In genomic region chr13:106535552-106536243, GRCh38 we compare ENCODE assay signal across 8 cellular contexts. TPM values are rescaled to one million over a fixed set of nuclear protein-coding genes. Genes with fewer than 3 reads are reported as not detected.
DNase-seq lines count a peak whose midpoint lies in the region; ATAC-seq and TF ChIP-seq lines count a peak whose summit lies in the region.

A gene with protein sequence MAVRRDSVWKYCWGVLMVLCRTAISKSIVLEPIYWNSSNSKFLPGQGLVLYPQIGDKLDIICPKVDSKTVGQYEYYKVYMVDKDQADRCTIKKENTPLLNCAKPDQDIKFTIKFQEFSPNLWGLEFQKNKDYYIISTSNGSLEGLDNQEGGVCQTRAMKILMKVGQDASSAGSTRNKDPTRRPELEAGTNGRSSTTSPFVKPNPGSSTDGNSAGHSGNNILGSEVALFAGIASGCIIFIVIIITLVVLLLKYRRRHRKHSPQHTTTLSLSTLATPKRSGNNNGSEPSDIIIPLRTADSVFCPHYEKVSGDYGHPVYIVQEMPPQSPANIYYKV (minus strand): TSS chr13:106535662. CDS start chr13:106534964, 698 bp downstream.

- H3K36me3 ChIP-seq in ectodermal cell (ENCODE audit: control insufficient read depth, insufficient read depth, low read length) (peaks cover 2% of the 10 kb centered on the region), lung (ENCODE audit: control insufficient read depth in 2 of 2, insufficient read depth in 2 of 2, low read length in 2 of 2) (no peaks in the 10 kb centered on the region)

- H3K4me3 Mint-ChIP-seq in activated CD8-positive, alpha-beta T cell treated with anti-CD3 and anti-CD28 coated beads, Interleukin-2, amount 10 ng/mL, durations not matched to agents 7 days and 5 days, result peak within 1 kb of the TSS; percentile 85

- POLR2A ChIA-PET in activated CD8-positive, alpha-beta T cell treated with anti-CD3 and anti-CD28 coated beads, Interleukin-2, amount 10 ng/mL, durations not matched to agents 7 days and 5 days (lab: Charles Lee), result interaction anchor here (0.8 to 1.7 kb wide), 3 partner anchors 30 to 33 kb away, joined by 3 to 7 read pairs (median 3); partner anchors contain the start of gene ARGLU1

- WGBS in ectodermal cell, 2 experiments, result 0% methylated on average over 102 of the region's 102 CpGs
- WGBS in lung, 2 donors, result 0 to 1% methylated on average over 68 to 102 of the region's 102 CpGs

- peaks cover 28% of the 10 kb centered on the region for H3K27me3 Mint-ChIP-seq in activated CD8-positive, alpha-beta T cell treated with anti-CD3 and anti-CD28 coated beads, Interleukin-2, amount 10 ng/mL, durations not matched to agents 7 days and 5 days (ENCODE audit: low read depth)

- H3K4me1 Mint-ChIP-seq in activated CD8-positive, alpha-beta T cell treated with anti-CD3 and anti-CD28 coated beads, Interleukin-2, amount 10 ng/mL, durations not matched to agents 7 days and 5 days (ENCODE audit: low read depth), result peaks cover 18% of the 10 kb centered on the region

- peaks cover 5% of the 10 kb centered on the region for H3K4me1 ChIP-seq in ectodermal cell (ENCODE audit: control insufficient read depth, insufficient read depth, low read length)
- peaks cover 2% of the 10 kb centered on the region in 2 donors for H3K4me1 ChIP-seq in lung (ENCODE audit: control insufficient read depth in 2 of 2, insufficient read depth in 2 of 2, low read length in 2 of 2)

- H3K4me3 ChIP-seq in ectodermal cell (ENCODE audit: insufficient read depth, low read depth, low read length) (peak within 1 kb of the TSS; percentile 97), lung (peak within 1 kb of the TSS; percentile 95)

- H3K36me3 Mint-ChIP-seq in activated CD8-positive, alpha-beta T cell treated with anti-CD3 and anti-CD28 coated beads, Interleukin-2, amount 10 ng/mL, durations not matched to agents 7 days and 5 days (ENCODE audit: low read depth), result peaks cover 4% of the 10 kb centered on the region

- H3K9me3 ChIP-seq in ectodermal cell (ENCODE audit: control insufficient read depth, low read length), result no peaks in the 10 kb centered on the region
- no peaks in the 10 kb centered on the region for H3K9me3 ChIP-seq in lung (ENCODE audit: control insufficient read depth in 2 of 2, insufficient read depth in 1 of 2, low read length in 1 of 2)

- H3K27ac ChIP-seq in ectodermal cell (ENCODE audit: insufficient read depth, low read depth, low read length, poor library complexity, severe bottlenecking) (peak within 1 kb of the TSS; percentile 3), lung (ENCODE audit: low read depth in 1 of 2, low read length in 1 of 2) (peak within 1 kb of the TSS; percentile 62 to 92)

- CTCF ChIA-PET in activated CD8-positive, alpha-beta T cell treated with anti-CD3 and anti-CD28 coated beads, Interleukin-2, amount 10 ng/mL, durations not matched to agents 7 days and 5 days (lab: Charles Lee), result interaction anchor here (0.7 to 3.3 kb wide), 18 partner anchors 8 to 1026 kb away, joined by 3 to 57 read pairs (median 4); partner anchors contain the start of gene ARGLU1

- H3K9me3 Mint-ChIP-seq in activated CD8-positive, alpha-beta T cell treated with anti-CD3 and anti-CD28 coated beads, Interleukin-2, amount 10 ng/mL, durations not matched to agents 7 days and 5 days (ENCODE audit: insufficient read depth), result no peaks in the 10 kb centered on the region

- peak; percentile 95 for DNase-seq in CD1c-positive myeloid dendritic cell (ENCODE audit: extremely low spot score)
- peak; percentile 93 for DNase-seq in NCI-H526 treated with DMSO at 0.1 percent for 48 hours (lab: John Stamatoyannopoulos, UW)
- peak; percentile 89 for DNase-seq in activated CD8-positive, alpha-beta T cell treated with anti-CD3 and anti-CD28 coated beads, Interleukin-2, amount 10 ng/mL, durations not matched to agents 7 days and 5 days
- DNase-seq in lung (ENCODE audit: low spot score), result peak; percentile 88
- DNase-seq in stimulated activated CD4-positive, alpha-beta T cell treated with anti-CD3 and anti-CD28 coated beads, TNF-alpha, amount 100 ng/mL, for 1 hour (ENCODE audit: low read depth in 3 of 3, low spot score in 1 of 3), result peak; percentile 58 to 79 (median 78)

- no peak for TF ChIP-seq CTCF in lung (IDR thresholded peaks at IDR 0.05; ENCODE audit: control extremely low read depth, extremely low read depth)

- ATAC-seq in GM19324 (IDR thresholded peaks at IDR 0.05; ENCODE audit: low FRiP score, unreplicated experiment) (peak; percentile 98), HG03457 (IDR thresholded peaks at IDR 0.05; ENCODE audit: unreplicated experiment) (peak; percentile 96), lung (ENCODE audit: insufficient read depth, low FRiP score) (peak; percentile 91)
- ATAC-seq in activated CD8-positive, alpha-beta T cell treated with anti-CD3 and anti-CD28 coated beads, Interleukin-2, amount 10 ng/mL, durations not matched to agents 7 days and 5 days, result peak; percentile 97

- H3K27me3 ChIP-seq in ectodermal cell (ENCODE audit: control insufficient read depth, insufficient read depth, low read length, poor library complexity, severe bottlenecking) (no peaks in the 10 kb centered on the region), lung (ENCODE audit: control insufficient read depth, insufficient read depth) (no peaks in the 10 kb centered on the region)

- peak within 1 kb of the TSS; percentile 62 for H3K27ac Mint-ChIP-seq in activated CD8-positive, alpha-beta T cell treated with anti-CD3 and anti-CD28 coated beads, Interleukin-2, amount 10 ng/mL, durations not matched to agents 7 days and 5 days

RNA-seq across cellular contexts. Expression of the gene that starts here (rescaled TPM):
- under 1 TPM; 0.08 to 0.16 TPM for total RNA-seq in activated CD8-positive, alpha-beta T cell treated with anti-CD3 and anti-CD28 coated beads, Interleukin-2, amount 10 ng/mL, durations not matched to agents 7 days and 5 days
- polyA plus RNA-seq in ectodermal cell (2013, experiment 1 of 4), result 116 TPM
- 110 TPM for polyA plus RNA-seq in ectodermal cell (2013, experiment 2 of 4)
- 92.2 TPM for polyA plus RNA-seq in ectodermal cell (2013, experiment 3 of 4)
- 100 TPM for polyA plus RNA-seq in ectodermal cell (2013, experiment 4 of 4)
- total RNA-seq in lung, result 10 to 100 TPM; 38.3 to 43.8 TPM
- polyA plus RNA-seq in lung, result 10 to 100 TPM; 15.7 to 19.8 TPM

Comparison
In these comparisons a context has a peak if more than half of its experiments do, and no peak if none do; other contexts are left out.
1. Peak in every context shown above with its lines: DNase-seq, ATAC-seq, H3K4me3 ChIP-seq and H3K27ac ChIP-seq.
2. RNA of the gene that starts here (total RNA-seq): 38.3 to 43.8 TPM in lung; 0.08 to 0.16 TPM in activated CD8-positive, alpha-beta T cell treated with anti-CD3 and anti-CD28 coated beads, Interleukin-2, amount 10 ng/mL, durations not matched to agents 7 days and 5 days; every median in the first group is over 10 times any median in the second.
3. Peak in DNase-seq and ATAC-seq in activated CD8-positive, alpha-beta T cell treated with anti-CD3 and anti-CD28 coated beads, Interleukin-2, amount 10 ng/mL, durations not matched to agents 7 days and 5 days; RNA of the gene not detected or under 1 TPM.